ENCODE assay signal across 10 cellular contexts in the genomic region with DNA sequence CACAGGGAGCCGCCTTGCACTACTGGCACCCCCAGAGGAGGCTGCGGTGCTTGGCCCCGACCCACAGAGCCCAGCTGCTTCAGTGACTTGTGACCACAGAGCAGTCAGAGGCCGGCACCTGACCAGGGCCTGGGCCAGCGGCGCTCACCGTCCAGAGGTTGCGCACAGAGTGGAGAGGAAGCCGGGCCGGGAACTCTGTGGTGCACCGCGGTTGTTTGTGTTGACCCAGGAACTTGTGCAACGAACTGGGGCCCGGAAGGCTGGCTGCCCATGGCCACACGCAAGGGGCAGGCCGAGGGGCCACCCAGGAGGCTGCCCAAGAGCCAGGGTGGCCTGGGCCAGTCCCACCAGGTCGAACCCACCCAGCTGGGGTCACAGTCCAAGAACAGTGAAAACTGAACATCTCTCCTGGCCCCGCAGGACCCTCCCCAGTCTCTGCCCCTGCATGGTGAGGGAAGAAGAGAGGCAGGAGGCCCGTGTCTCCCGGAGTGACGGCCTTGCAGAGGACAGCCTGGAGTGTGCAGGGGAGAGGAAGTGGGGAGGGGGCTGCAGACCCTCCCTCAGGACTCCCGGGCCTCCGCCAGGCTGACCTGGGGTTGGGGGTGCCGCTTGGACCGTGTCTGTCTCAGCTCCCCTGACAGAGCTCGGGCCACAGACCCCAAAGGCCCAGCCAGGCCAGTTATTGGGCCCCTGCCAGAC. TPM values are rescaled to one million over a fixed set of nuclear protein-coding genes. Genes with fewer than 3 reads are reported as not detected.
A peak's percentile ranks its signal among the peaks of the same experiment; 100 is the strongest.
DNase-seq lines count a peak whose midpoint lies in the region; ATAC-seq, FAIRE-seq and TF ChIP-seq lines count a peak whose summit lies in the region.
"Had no signal": no experiment of that assay in that cellular context is flagged by ENCODE, and none has a peak within 500 bp of the region (broad histone marks: within the 10 kb centered on the region; RNA-seq: fewer than 3 reads in every experiment).

No MANE protein-coding gene starts in this region.

- H3K27me3 ChIP-seq in layer of hippocampus (ENCODE audit: control insufficient read depth, insufficient read depth, low read length): no peaks in the 10 kb centered on the region
- peaks cover 0 to 18% (median 0%) of the 10 kb centered on the region in 7 donors for H3K27me3 ChIP-seq in spleen (replicated peaks in 1 of 7)

- peaks cover 19 to 99% (median 77%) of the 10 kb centered on the region in 6 donors for H3K4me1 ChIP-seq in spleen

- no peak overlapping the region for H3K4me3 Mint-ChIP-seq in glutamatergic neuron (ENCODE audit: unreplicated experiment)
- H3K4me3 Mint-ChIP-seq in naive thymus-derived CD8-positive, alpha-beta T cell: peak overlapping the region in 1 of 10 donors; percentile 37

- H3K4me3 ChIP-seq in spleen: peak overlapping the region in 1 of 8 donors; percentile 60

- ATAC-seq in naive thymus-derived CD8-positive, alpha-beta T cell: no peak

- no peaks in the 10 kb centered on the region for H3K9me3 ChIP-seq in spleen

- WGBS in spleen, 5 donors: 35 to 48% (median 43%) methylated on average over 13 to 26 of the region's 26 CpGs

- H3K4me1 Mint-ChIP-seq in glutamatergic neuron (ENCODE audit: low read depth, unreplicated experiment): peaks cover 1% of the 10 kb centered on the region
- peaks cover 2 to 32% (median 7%) of the 10 kb centered on the region in 4 donors for H3K4me1 Mint-ChIP-seq in naive thymus-derived CD8-positive, alpha-beta T cell

- peak in 1 of 11 experiments; percentile 7 for TF ChIP-seq CTCF in spleen (IDR thresholded peaks at IDR 0.05 in 8 of 11, conservative IDR thresholded peaks at IDR 0.05 in 3 of 11)
- TF ChIP-seq CTCF in glutamatergic neuron (IDR thresholded peaks at IDR 0.05; ENCODE audit: partially characterized antibody, unreplicated experiment): no peak

- TF ChIP-seq POLR2A in spleen (IDR thresholded peaks at IDR 0.05) (no peak), H54 (IDR thresholded peaks at IDR 0.05; ENCODE audit: low read depth, low read length) (no peak)

- no peak for FAIRE-seq in H54 (lab: Jason Lieb, UNC)
- no peak for FAIRE-seq in HTR-8/SVneo (lab: Jason Lieb, UNC)

- no peaks in the 10 kb centered on the region for H3K36me3 ChIP-seq in spleen

- peak; percentile 29 for DNase-seq in HT1080 (ENCODE audit: low read depth)
- DNase-seq in amniotic epithelial cell (ENCODE audit: low read depth): peak; percentile 77
- peak; percentile 96 for DNase-seq in spleen
- DNase-seq in glutamatergic neuron: no peak
- DNase-seq in naive thymus-derived CD8-positive, alpha-beta T cell: no peak
- DNase-seq in H54 (ENCODE audit: insufficient read length, low spot score): no peak
- no peak for DNase-seq in HTR-8/SVneo (ENCODE audit: insufficient read length, low spot score)
- DNase-seq: NCI-H1436 treated with DMSO at 0.1 percent for 48 hours; stimulated activated CD4-positive, alpha-beta T cell treated with anti-CD3 and anti-CD28 coated beads, Interleukin-2, amount 100 ng/mL, for 24 hours had no signal

- H3K27ac ChIP-seq in layer of hippocampus (ENCODE audit: low read depth, low read length) (peak overlapping the region; percentile 46), spleen (peak overlapping the region; percentile 1 to 96 (median 89))

- H3K27ac Mint-ChIP-seq in glutamatergic neuron (ENCODE audit: unreplicated experiment): no peak overlapping the region
- peak overlapping the region in 1 of 10 donors; percentile 44 for H3K27ac Mint-ChIP-seq in naive thymus-derived CD8-positive, alpha-beta T cell

- H3K9me3 Mint-ChIP-seq in glutamatergic neuron (ENCODE audit: unreplicated experiment): no peaks in the 10 kb centered on the region
- H3K9me3 Mint-ChIP-seq in naive thymus-derived CD8-positive, alpha-beta T cell: no peaks in the 10 kb centered on the region

- no peaks in the 10 kb centered on the region for H3K36me3 Mint-ChIP-seq in glutamatergic neuron (ENCODE audit: unreplicated experiment)
- no peaks in the 10 kb centered on the region for H3K36me3 Mint-ChIP-seq in naive thymus-derived CD8-positive, alpha-beta T cell

- intact Hi-C loops in spleen (cut with DNase I; ENCODE audit: low total_unique reads): loop anchor here (10.0 kb wide), 1 partner anchor 55 kb away; no protein-coding TSS in a partner anchor

- no peaks in the 10 kb centered on the region for H3K27me3 Mint-ChIP-seq in glutamatergic neuron (ENCODE audit: unreplicated experiment)
- peaks cover 0 to 3% (median 0%) of the 10 kb centered on the region in 5 donors for H3K27me3 Mint-ChIP-seq in naive thymus-derived CD8-positive, alpha-beta T cell

- POLR2A ChIA-PET in naive thymus-derived CD8-positive, alpha-beta T cell (lab: Charles Lee): interaction anchor here (0.6 kb wide), 1 partner anchor 10 kb away, joined by 3 read pairs; no protein-coding TSS in a partner anchor

RNA-seq across cellular contexts. Expression of a gene that starts 42.8 kb away (rescaled TPM):
- 31.8 and 34.6 TPM in 2 replicates for total RNA-seq in HT1080 (2014; rRNA removed; shearing (Covaris generic))
- 31.5 and 38.7 TPM in 2 replicates for polyA plus RNA-seq in HT1080 (2015; cell fraction: cytosol; rRNA removed)
- polyA plus RNA-seq in HT1080 (2015; cell fraction: nucleus; rRNA removed): 26.2 and 29.2 TPM in 2 replicates
- total RNA-seq in spleen (100 to 1,000 TPM; 132 to 246 (median 179) TPM), glutamatergic neuron (ENCODE audit: unreplicated experiment) (8.1 TPM)
- 100 to 1,000 TPM; 169 to 522 (median 409) TPM for polyA plus RNA-seq in spleen
- 1 to 10 TPM in 1 of 2 experiments, under 1 TPM in 1; 0.36 to 1.2 TPM for total RNA-seq in naive thymus-derived CD8-positive, alpha-beta T cell
- under 1 TPM in 2 of 3 donors, not detected in 1; 0.48 to 0.70 TPM for polyA plus RNA-seq in naive thymus-derived CD8-positive, alpha-beta T cell

Comparison
In these comparisons a context has a peak if more than half of its experiments do, and no peak if none do; other contexts are left out.
1. DNase-seq: peak in HT1080 (single experiment), amniotic epithelial cell (single experiment) and spleen (single experiment); none in glutamatergic neuron (single experiment), naive thymus-derived CD8-positive, alpha-beta T cell (0 of 10), H54 (single experiment) and HTR-8/SVneo (single experiment).